Comparison of ENCODE assay signal across 1 cellular context in the genomic region with DNA sequence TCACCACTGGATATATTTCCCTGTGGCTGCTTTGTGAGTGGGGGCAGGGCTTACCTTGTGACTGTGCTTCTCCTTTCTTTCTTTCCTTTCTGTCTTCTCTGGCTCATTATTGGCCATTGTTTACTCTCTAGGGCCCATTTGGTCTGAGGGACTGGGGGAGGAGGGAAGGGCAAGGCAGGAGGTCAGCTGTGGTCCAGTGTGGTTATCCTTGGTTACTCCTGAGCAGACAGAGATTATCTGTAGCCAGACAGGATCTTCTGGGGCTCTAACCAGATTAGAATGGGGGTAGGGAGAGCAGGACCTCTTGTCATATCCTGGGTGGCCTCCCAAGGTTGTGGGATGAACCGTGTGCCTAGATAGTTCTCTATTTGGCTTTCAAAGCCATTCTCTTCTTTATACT.
A peak's percentile ranks its signal among the peaks of the same experiment; 100 is the strongest.
TF ChIP-seq lines count a peak whose summit lies in the region.

No MANE protein-coding gene starts in this region.

TF ChIP-seq in K562, 482 proteins besides CTCF, POLR2A, EP300 and RAD21 (continued from another document and continues in another):
- TF ChIP-seq, protein P1, sequence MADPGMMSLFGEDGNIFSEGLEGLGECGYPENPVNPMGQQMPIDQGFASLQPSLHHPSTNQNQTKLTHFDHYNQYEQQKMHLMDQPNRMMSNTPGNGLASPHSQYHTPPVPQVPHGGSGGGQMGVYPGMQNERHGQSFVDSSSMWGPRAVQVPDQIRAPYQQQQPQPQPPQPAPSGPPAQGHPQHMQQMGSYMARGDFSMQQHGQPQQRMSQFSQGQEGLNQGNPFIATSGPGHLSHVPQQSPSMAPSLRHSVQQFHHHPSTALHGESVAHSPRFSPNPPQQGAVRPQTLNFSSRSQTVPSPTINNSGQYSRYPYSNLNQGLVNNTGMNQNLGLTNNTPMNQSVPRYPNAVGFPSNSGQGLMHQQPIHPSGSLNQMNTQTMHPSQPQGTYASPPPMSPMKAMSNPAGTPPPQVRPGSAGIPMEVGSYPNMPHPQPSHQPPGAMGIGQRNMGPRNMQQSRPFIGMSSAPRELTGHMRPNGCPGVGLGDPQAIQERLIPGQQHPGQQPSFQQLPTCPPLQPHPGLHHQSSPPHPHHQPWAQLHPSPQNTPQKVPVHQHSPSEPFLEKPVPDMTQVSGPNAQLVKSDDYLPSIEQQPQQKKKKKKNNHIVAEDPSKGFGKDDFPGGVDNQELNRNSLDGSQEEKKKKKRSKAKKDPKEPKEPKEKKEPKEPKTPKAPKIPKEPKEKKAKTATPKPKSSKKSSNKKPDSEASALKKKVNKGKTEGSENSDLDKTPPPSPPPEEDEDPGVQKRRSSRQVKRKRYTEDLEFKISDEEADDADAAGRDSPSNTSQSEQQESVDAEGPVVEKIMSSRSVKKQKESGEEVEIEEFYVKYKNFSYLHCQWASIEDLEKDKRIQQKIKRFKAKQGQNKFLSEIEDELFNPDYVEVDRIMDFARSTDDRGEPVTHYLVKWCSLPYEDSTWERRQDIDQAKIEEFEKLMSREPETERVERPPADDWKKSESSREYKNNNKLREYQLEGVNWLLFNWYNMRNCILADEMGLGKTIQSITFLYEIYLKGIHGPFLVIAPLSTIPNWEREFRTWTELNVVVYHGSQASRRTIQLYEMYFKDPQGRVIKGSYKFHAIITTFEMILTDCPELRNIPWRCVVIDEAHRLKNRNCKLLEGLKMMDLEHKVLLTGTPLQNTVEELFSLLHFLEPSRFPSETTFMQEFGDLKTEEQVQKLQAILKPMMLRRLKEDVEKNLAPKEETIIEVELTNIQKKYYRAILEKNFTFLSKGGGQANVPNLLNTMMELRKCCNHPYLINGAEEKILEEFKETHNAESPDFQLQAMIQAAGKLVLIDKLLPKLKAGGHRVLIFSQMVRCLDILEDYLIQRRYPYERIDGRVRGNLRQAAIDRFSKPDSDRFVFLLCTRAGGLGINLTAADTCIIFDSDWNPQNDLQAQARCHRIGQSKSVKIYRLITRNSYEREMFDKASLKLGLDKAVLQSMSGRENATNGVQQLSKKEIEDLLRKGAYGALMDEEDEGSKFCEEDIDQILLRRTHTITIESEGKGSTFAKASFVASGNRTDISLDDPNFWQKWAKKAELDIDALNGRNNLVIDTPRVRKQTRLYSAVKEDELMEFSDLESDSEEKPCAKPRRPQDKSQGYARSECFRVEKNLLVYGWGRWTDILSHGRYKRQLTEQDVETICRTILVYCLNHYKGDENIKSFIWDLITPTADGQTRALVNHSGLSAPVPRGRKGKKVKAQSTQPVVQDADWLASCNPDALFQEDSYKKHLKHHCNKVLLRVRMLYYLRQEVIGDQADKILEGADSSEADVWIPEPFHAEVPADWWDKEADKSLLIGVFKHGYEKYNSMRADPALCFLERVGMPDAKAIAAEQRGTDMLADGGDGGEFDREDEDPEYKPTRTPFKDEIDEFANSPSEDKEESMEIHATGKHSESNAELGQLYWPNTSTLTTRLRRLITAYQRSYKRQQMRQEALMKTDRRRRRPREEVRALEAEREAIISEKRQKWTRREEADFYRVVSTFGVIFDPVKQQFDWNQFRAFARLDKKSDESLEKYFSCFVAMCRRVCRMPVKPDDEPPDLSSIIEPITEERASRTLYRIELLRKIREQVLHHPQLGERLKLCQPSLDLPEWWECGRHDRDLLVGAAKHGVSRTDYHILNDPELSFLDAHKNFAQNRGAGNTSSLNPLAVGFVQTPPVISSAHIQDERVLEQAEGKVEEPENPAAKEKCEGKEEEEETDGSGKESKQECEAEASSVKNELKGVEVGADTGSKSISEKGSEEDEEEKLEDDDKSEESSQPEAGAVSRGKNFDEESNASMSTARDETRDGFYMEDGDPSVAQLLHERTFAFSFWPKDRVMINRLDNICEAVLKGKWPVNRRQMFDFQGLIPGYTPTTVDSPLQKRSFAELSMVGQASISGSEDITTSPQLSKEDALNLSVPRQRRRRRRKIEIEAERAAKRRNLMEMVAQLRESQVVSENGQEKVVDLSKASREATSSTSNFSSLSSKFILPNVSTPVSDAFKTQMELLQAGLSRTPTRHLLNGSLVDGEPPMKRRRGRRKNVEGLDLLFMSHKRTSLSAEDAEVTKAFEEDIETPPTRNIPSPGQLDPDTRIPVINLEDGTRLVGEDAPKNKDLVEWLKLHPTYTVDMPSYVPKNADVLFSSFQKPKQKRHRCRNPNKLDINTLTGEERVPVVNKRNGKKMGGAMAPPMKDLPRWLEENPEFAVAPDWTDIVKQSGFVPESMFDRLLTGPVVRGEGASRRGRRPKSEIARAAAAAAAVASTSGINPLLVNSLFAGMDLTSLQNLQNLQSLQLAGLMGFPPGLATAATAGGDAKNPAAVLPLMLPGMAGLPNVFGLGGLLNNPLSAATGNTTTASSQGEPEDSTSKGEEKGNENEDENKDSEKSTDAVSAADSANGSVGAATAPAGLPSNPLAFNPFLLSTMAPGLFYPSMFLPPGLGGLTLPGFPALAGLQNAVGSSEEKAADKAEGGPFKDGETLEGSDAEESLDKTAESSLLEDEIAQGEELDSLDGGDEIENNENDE (IDR thresholded peaks at IDR 0.05; ENCODE audit: low read depth, low read length) = no peak
- TF ChIP-seq, protein P2, sequence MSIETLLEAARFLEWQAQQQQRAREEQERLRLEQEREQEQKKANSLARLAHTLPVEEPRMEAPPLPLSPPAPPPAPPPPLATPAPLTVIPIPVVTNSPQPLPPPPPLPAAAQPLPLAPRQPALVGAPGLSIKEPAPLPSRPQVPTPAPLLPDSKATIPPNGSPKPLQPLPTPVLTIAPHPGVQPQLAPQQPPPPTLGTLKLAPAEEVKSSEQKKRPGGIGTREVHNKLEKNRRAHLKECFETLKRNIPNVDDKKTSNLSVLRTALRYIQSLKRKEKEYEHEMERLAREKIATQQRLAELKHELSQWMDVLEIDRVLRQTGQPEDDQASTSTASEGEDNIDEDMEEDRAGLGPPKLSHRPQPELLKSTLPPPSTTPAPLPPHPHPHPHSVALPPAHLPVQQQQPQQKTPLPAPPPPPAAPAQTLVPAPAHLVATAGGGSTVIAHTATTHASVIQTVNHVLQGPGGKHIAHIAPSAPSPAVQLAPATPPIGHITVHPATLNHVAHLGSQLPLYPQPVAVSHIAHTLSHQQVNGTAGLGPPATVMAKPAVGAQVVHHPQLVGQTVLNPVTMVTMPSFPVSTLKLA (conservative IDR thresholded peaks at IDR 0.05) = peak in 1 of 2 experiments; percentile 62; a peak in 2 of 4 replicates
- TF ChIP-seq, protein P3, sequence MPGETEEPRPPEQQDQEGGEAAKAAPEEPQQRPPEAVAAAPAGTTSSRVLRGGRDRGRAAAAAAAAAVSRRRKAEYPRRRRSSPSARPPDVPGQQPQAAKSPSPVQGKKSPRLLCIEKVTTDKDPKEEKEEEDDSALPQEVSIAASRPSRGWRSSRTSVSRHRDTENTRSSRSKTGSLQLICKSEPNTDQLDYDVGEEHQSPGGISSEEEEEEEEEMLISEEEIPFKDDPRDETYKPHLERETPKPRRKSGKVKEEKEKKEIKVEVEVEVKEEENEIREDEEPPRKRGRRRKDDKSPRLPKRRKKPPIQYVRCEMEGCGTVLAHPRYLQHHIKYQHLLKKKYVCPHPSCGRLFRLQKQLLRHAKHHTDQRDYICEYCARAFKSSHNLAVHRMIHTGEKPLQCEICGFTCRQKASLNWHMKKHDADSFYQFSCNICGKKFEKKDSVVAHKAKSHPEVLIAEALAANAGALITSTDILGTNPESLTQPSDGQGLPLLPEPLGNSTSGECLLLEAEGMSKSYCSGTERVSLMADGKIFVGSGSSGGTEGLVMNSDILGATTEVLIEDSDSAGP (CRISPR knock-in tag; IDR thresholded peaks at IDR 0.05) = no peak
- no peak for TF ChIP-seq ILF3 (IDR thresholded peaks at IDR 0.05; ENCODE audit: borderline replicate concordance)
- TF ChIP-seq, protein P4, sequence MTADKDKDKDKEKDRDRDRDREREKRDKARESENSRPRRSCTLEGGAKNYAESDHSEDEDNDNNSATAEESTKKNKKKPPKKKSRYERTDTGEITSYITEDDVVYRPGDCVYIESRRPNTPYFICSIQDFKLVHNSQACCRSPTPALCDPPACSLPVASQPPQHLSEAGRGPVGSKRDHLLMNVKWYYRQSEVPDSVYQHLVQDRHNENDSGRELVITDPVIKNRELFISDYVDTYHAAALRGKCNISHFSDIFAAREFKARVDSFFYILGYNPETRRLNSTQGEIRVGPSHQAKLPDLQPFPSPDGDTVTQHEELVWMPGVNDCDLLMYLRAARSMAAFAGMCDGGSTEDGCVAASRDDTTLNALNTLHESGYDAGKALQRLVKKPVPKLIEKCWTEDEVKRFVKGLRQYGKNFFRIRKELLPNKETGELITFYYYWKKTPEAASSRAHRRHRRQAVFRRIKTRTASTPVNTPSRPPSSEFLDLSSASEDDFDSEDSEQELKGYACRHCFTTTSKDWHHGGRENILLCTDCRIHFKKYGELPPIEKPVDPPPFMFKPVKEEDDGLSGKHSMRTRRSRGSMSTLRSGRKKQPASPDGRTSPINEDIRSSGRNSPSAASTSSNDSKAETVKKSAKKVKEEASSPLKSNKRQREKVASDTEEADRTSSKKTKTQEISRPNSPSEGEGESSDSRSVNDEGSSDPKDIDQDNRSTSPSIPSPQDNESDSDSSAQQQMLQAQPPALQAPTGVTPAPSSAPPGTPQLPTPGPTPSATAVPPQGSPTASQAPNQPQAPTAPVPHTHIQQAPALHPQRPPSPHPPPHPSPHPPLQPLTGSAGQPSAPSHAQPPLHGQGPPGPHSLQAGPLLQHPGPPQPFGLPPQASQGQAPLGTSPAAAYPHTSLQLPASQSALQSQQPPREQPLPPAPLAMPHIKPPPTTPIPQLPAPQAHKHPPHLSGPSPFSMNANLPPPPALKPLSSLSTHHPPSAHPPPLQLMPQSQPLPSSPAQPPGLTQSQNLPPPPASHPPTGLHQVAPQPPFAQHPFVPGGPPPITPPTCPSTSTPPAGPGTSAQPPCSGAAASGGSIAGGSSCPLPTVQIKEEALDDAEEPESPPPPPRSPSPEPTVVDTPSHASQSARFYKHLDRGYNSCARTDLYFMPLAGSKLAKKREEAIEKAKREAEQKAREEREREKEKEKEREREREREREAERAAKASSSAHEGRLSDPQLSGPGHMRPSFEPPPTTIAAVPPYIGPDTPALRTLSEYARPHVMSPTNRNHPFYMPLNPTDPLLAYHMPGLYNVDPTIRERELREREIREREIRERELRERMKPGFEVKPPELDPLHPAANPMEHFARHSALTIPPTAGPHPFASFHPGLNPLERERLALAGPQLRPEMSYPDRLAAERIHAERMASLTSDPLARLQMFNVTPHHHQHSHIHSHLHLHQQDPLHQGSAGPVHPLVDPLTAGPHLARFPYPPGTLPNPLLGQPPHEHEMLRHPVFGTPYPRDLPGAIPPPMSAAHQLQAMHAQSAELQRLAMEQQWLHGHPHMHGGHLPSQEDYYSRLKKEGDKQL (CRISPR knock-in tag; IDR thresholded peaks at IDR 0.05; ENCODE audit: borderline replicate concordance) = no peak
- TF ChIP-seq, protein P5, sequence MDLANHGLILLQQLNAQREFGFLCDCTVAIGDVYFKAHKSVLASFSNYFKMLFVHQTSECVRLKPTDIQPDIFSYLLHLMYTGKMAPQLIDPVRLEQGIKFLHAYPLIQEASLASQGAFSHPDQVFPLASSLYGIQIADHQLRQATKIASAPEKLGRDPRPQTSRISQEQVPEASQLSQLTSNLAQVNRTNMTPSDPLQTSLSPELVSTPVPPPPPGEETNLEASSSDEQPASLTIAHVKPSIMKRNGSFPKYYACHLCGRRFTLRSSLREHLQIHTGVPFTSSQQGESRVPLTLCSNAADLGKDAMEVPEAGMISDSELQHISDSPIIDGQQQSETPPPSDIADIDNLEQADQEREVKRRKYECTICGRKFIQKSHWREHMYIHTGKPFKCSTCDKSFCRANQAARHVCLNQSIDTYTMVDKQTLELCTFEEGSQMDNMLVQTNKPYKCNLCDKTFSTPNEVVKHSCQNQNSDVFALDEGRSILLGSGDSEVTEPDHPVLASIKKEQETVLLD (IDR thresholded peaks at IDR 0.05) = no peak
- TF ChIP-seq TBL1XR1 (IDR thresholded peaks at IDR 0.05; ENCODE audit: low read length in 2 of 2) = peak; percentile 59 to 94; a peak in 3 of 4 replicates
- no peak for TF ChIP-seq SRSF7 (optimal IDR thresholded peaks at IDR 0.05; ENCODE audit: low read depth, low read length)
- TF ChIP-seq NUFIP1 (IDR thresholded peaks at IDR 0.05; ENCODE audit: partially characterized antibody) = no peak
- TF ChIP-seq ZNF140 (CRISPR knock-in tag; IDR thresholded peaks at IDR 0.05) = no peak
- no peak for TF ChIP-seq ZNF124 (CRISPR knock-in tag; IDR thresholded peaks at IDR 0.05)
- no peak for TF ChIP-seq L3MBTL2 (IDR thresholded peaks at IDR 0.05)
- TF ChIP-seq, protein P6, sequence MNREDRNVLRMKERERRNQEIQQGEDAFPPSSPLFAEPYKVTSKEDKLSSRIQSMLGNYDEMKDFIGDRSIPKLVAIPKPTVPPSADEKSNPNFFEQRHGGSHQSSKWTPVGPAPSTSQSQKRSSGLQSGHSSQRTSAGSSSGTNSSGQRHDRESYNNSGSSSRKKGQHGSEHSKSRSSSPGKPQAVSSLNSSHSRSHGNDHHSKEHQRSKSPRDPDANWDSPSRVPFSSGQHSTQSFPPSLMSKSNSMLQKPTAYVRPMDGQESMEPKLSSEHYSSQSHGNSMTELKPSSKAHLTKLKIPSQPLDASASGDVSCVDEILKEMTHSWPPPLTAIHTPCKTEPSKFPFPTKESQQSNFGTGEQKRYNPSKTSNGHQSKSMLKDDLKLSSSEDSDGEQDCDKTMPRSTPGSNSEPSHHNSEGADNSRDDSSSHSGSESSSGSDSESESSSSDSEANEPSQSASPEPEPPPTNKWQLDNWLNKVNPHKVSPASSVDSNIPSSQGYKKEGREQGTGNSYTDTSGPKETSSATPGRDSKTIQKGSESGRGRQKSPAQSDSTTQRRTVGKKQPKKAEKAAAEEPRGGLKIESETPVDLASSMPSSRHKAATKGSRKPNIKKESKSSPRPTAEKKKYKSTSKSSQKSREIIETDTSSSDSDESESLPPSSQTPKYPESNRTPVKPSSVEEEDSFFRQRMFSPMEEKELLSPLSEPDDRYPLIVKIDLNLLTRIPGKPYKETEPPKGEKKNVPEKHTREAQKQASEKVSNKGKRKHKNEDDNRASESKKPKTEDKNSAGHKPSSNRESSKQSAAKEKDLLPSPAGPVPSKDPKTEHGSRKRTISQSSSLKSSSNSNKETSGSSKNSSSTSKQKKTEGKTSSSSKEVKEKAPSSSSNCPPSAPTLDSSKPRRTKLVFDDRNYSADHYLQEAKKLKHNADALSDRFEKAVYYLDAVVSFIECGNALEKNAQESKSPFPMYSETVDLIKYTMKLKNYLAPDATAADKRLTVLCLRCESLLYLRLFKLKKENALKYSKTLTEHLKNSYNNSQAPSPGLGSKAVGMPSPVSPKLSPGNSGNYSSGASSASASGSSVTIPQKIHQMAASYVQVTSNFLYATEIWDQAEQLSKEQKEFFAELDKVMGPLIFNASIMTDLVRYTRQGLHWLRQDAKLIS (CRISPR knock-in tag; IDR thresholded peaks at IDR 0.05) = no peak
- TF ChIP-seq SRSF1 (IDR thresholded peaks at IDR 0.05; ENCODE audit: low read depth, low read length) = no peak
- TF ChIP-seq, protein P7, sequence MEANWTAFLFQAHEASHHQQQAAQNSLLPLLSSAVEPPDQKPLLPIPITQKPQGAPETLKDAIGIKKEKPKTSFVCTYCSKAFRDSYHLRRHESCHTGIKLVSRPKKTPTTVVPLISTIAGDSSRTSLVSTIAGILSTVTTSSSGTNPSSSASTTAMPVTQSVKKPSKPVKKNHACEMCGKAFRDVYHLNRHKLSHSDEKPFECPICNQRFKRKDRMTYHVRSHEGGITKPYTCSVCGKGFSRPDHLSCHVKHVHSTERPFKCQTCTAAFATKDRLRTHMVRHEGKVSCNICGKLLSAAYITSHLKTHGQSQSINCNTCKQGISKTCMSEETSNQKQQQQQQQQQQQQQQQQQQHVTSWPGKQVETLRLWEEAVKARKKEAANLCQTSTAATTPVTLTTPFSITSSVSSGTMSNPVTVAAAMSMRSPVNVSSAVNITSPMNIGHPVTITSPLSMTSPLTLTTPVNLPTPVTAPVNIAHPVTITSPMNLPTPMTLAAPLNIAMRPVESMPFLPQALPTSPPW (CRISPR knock-in tag; IDR thresholded peaks at IDR 0.05) = peak; percentile 55; the same call in 1 of the 2 replicates
- TF ChIP-seq, protein P8, sequence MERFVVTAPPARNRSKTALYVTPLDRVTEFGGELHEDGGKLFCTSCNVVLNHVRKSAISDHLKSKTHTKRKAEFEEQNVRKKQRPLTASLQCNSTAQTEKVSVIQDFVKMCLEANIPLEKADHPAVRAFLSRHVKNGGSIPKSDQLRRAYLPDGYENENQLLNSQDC (CRISPR knock-in tag; IDR thresholded peaks at IDR 0.05) = no peak
- TF ChIP-seq POLR3A (IDR thresholded peaks at IDR 0.05; ENCODE audit: borderline replicate concordance, extremely low read depth, insufficient read depth, insufficient read length) = no peak
